ENCODE assay signal across 26 cellular contexts in the genomic region with DNA sequence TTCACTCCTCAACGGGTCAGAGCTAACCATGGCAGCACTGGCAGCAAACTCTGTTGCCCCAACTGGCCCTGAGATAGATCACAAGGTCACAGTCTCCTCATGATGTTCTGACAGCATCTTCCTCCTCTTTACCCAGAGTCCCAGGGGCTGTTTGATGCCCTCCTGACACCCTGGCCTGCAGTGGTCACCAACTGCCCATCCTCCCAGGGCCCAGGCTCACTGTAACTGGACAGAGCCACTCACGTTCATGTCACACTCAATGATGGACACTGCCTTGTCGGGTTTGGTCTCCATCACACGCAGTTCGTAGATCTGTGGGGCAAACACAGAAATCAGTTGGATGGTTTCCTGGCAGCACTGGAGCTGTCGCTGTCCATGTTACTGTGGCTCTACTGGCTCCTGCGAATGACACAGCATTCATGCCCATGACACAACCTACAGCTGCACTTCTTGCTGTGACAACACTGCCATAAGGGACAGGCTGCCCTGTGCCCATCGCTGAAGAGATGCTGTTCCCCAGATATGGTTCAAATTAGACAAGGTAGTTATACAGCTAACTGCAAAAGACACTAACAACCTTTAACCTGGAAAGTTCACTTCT.
"Had no signal": no experiment of that assay in that cellular context is flagged by ENCODE, and none has a peak within 500 bp of the region (broad histone marks: within the 10 kb centered on the region; RNA-seq: fewer than 3 reads in every experiment).

No MANE protein-coding gene starts in this region.

- H3K9me3 Mint-ChIP-seq: effector memory CD8-positive, alpha-beta T cell; nephron; neural progenitor cell; stimulated activated effector memory CD8-positive, alpha-beta T cell treated with anti-CD3 and anti-CD28 coated beads, Interleukin-12 subunit alpha, Interleukin-12 subunit beta, amount 100 ng/mL, for 72 hours had no signal

- ATAC-seq: effector memory CD8-positive, alpha-beta T cell; heart right ventricle; left cardiac atrium; left lung; naive thymus-derived CD4-positive, alpha-beta T cell; stimulated activated effector memory CD8-positive, alpha-beta T cell treated with anti-CD3 and anti-CD28 coated beads, Interleukin-12 subunit alpha, Interleukin-12 subunit beta, amount 100 ng/mL, for 72 hours had no signal

- H3K27ac Mint-ChIP-seq: effector memory CD8-positive, alpha-beta T cell; nephron; neural progenitor cell; stimulated activated effector memory CD8-positive, alpha-beta T cell treated with anti-CD3 and anti-CD28 coated beads, Interleukin-12 subunit alpha, Interleukin-12 subunit beta, amount 100 ng/mL, for 72 hours had no signal

- DNase-seq: cortex of kidney; effector memory CD8-positive, alpha-beta T cell; erythroblast; esophagus squamous epithelium; foreskin melanocyte; glutamatergic neuron; heart right ventricle; hippocampal formation; left cardiac atrium; left lung; mesendoderm; midbrain; naive thymus-derived CD4-positive, alpha-beta T cell; nucleus accumbens; sigmoid colon; stimulated activated CD4-positive, alpha-beta T cell treated with anti-CD3 and anti-CD28 coated beads, Interleukin-2, amount 100 ng/mL, for 24 hours; stimulated activated CD4-positive, alpha-beta T cell treated with anti-CD3 and anti-CD28 coated beads, Interleukin-4, amount 100 ng/mL, for 24 hours; stimulated activated naive CD4-positive, alpha-beta T cell treated with Interleukin-2 at 50 U/mL for 16 hours had no signal

- H3K4me3 ChIP-seq: esophagus squamous epithelium, heart right ventricle, left lung, neural progenitor cell, prostate gland, right atrium auricular region, sigmoid colon, thoracic aorta, tibial nerve, upper lobe of left lung had no signal

- H3K4me1 ChIP-seq: esophagus squamous epithelium, heart right ventricle, left lung, neural progenitor cell, prostate gland, right atrium auricular region, sigmoid colon, tibial nerve, upper lobe of left lung had no signal

- H3K4me3 Mint-ChIP-seq: effector memory CD8-positive, alpha-beta T cell; naive thymus-derived CD4-positive, alpha-beta T cell; nephron; neural progenitor cell; stimulated activated effector memory CD8-positive, alpha-beta T cell treated with anti-CD3 and anti-CD28 coated beads, Interleukin-12 subunit alpha, Interleukin-12 subunit beta, amount 100 ng/mL, for 72 hours had no signal

- H3K4me2 ChIP-seq: neural progenitor cell had no signal

- H3K27me3 Mint-ChIP-seq: effector memory CD8-positive, alpha-beta T cell; naive thymus-derived CD4-positive, alpha-beta T cell had no signal

- H3K27ac ChIP-seq: esophagus squamous epithelium, heart right ventricle, left lung, neural progenitor cell, prostate gland, right atrium auricular region, sigmoid colon, thoracic aorta, tibial nerve, upper lobe of left lung had no signal

- H3K9ac ChIP-seq: neural progenitor cell had no signal

- H3K4me1 Mint-ChIP-seq: nephron; neural progenitor cell; stimulated activated effector memory CD8-positive, alpha-beta T cell treated with anti-CD3 and anti-CD28 coated beads, Interleukin-12 subunit alpha, Interleukin-12 subunit beta, amount 100 ng/mL, for 72 hours had no signal

- H3K36me3 ChIP-seq: neural progenitor cell had no signal

- H3K9me3 ChIP-seq: esophagus squamous epithelium, heart right ventricle, left lung, prostate gland, right atrium auricular region, sigmoid colon, thoracic aorta, tibial nerve, upper lobe of left lung had no signal

- H3K27me3 ChIP-seq: esophagus squamous epithelium, heart right ventricle, left lung, neural progenitor cell, right atrium auricular region, sigmoid colon, tibial nerve, upper lobe of left lung had no signal

- H2AFZ ChIP-seq: neural progenitor cell had no signal
